9 cellular contexts compared by ENCODE assay signal in the genomic region with DNA sequence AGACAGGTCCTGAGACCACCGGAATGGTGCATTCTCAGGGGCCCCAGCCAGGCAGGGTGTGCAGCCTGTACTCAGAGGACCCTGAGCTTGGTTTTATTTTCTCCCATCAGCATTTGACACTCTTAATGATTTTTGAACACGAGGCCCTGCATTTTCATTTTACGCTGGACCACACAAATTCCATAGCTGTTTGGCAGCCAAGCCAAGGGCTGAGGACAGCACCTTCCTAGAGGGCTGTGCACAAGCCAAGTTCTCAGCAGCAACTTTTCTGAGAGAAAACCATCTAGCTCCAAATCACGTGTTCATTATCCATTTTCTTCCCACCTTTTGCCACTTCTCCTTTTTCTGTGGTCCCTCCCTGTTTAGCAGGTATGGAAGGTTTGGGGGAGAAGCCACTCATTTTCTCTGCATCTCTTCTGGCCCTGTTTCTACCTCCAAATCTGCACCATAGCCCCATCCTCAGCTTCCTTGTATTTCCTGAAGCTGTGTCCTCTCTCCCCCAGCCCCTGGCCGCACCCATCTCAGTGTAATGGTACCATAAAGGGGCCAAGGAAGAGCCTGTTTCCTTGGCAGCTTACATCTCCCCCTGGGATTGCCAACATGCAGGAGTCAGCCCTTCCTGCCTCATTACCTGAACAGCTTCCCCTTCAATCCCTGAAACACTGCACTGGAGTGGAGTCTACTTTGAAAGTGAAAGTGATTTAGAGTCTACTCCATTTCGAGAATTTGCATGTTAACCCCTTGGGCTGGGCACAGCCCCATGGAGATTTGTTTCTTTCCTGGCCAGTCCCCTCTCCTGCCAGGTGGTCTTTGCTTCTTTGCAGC.
A peak's percentile ranks its signal among the peaks of the same experiment; 100 is the strongest.
DNase-seq lines count a peak whose midpoint lies in the region; ATAC-seq, FAIRE-seq and TF ChIP-seq lines count a peak whose summit lies in the region.
"Had no signal": no experiment of that assay in that cellular context is flagged by ENCODE, and none has a peak within 500 bp of the region (broad histone marks: within the 10 kb centered on the region; RNA-seq: fewer than 3 reads in every experiment).

No MANE protein-coding gene starts in this region.

- peaks cover 4% of the 10 kb centered on the region for H3K36me3 Mint-ChIP-seq in brain
- peaks cover 56% of the 10 kb centered on the region for H3K36me3 Mint-ChIP-seq in activated CD4-positive, alpha-beta memory T cell treated with anti-CD3 and anti-CD28 coated beads, Interleukin-2, amount 10 ng/mL, durations not matched to agents 7 days and 5 days (ENCODE audit: low read depth)

- no peaks in the 10 kb centered on the region for H3K9me3 ChIP-seq in pancreas

- peaks cover 50% of the 10 kb centered on the region for H3K4me1 Mint-ChIP-seq in brain
- peaks cover 50% of the 10 kb centered on the region for H3K4me1 Mint-ChIP-seq in activated CD4-positive, alpha-beta memory T cell treated with anti-CD3 and anti-CD28 coated beads, Interleukin-2, amount 10 ng/mL, durations not matched to agents 7 days and 5 days

- 50 to 54% methylated on average over 6 of the region's 6 CpGs for WGBS in pancreas, 2 donors

- peaks cover 0 to 11% (median 11%) of the 10 kb centered on the region in 3 donors for H3K4me1 ChIP-seq in pancreas

- POLR2A ChIA-PET in activated CD4-positive, alpha-beta memory T cell treated with anti-CD3 and anti-CD28 coated beads, Interleukin-2, amount 10 ng/mL, durations not matched to agents 7 days and 5 days (lab: Charles Lee), result interaction anchor here (0.6 to 1.7 kb wide), 4 partner anchors 10 to 74 kb away, joined by 3 to 5 read pairs (median 3); no protein-coding TSS in a partner anchor

- no peaks in the 10 kb centered on the region for H3K27me3 Mint-ChIP-seq in brain
- peaks cover 2% of the 10 kb centered on the region for H3K27me3 Mint-ChIP-seq in activated CD4-positive, alpha-beta memory T cell treated with anti-CD3 and anti-CD28 coated beads, Interleukin-2, amount 10 ng/mL, durations not matched to agents 7 days and 5 days

- no peak for TF ChIP-seq CTCF in brain (conservative IDR thresholded peaks at IDR 0.05)
- TF ChIP-seq CTCF in pancreas (IDR thresholded peaks at IDR 0.05), result no peak

- FAIRE-seq in pancreas (lab: Jason Lieb, UNC), result no peak

- no peaks in the 10 kb centered on the region for H3K27me3 ChIP-seq in pancreas

- H3K4me3 ChIP-seq in pancreas, result no peak overlapping the region

- H3K9me3 Mint-ChIP-seq in brain, result peaks cover 0 to 1% (median 0%) of the 10 kb centered on the region in 5 experiments
- H3K9me3 Mint-ChIP-seq in activated CD4-positive, alpha-beta memory T cell treated with anti-CD3 and anti-CD28 coated beads, Interleukin-2, amount 10 ng/mL, durations not matched to agents 7 days and 5 days, result no peaks in the 10 kb centered on the region

- peak overlapping the region in 2 of 5 experiments; percentile 18 to 63 for H3K4me3 Mint-ChIP-seq in brain
- H3K4me3 Mint-ChIP-seq in activated CD4-positive, alpha-beta memory T cell treated with anti-CD3 and anti-CD28 coated beads, Interleukin-2, amount 10 ng/mL, durations not matched to agents 7 days and 5 days, result no peak overlapping the region

- H3K36me3 ChIP-seq in pancreas, result no peaks in the 10 kb centered on the region

- in situ Hi-C loops in G401 (cut with HindIII; ENCODE audit: low sequenced_read_pairs), result no loop called here

- ATAC-seq in HG03135 (IDR thresholded peaks at IDR 0.05; ENCODE audit: unreplicated experiment) (peak; percentile 76), pancreas (peak in 3 of 4 donors; percentile 64 to 69 (median 65))

- intact Hi-C loops in pancreas (cut with DNase I), result loop anchor here in 1 of 3 donors (10.0 kb wide), 1 partner anchor 155 kb away; a partner anchor contains a TSS

- CTCF ChIA-PET in activated CD4-positive, alpha-beta memory T cell treated with anti-CD3 and anti-CD28 coated beads, Interleukin-2, amount 10 ng/mL, durations not matched to agents 7 days and 5 days (lab: Charles Lee), result interaction anchor here (1.9 kb wide), 1 partner anchor 43 kb away, joined by 4 read pairs; no protein-coding TSS in a partner anchor

- H3K27ac Mint-ChIP-seq in brain, result peak overlapping the region in 3 of 5 experiments; percentile 64 to 91 (median 74)
- H3K27ac Mint-ChIP-seq in activated CD4-positive, alpha-beta memory T cell treated with anti-CD3 and anti-CD28 coated beads, Interleukin-2, amount 10 ng/mL, durations not matched to agents 7 days and 5 days, result no peak overlapping the region

- peak; percentile 13 for DNase-seq in NCI-H2196 (lab: John Stamatoyannopoulos, UW; ENCODE audit: unreplicated experiment)
- DNase-seq in NCI-H2196 treated with DMSO at 0.1 percent for 48 hours (lab: John Stamatoyannopoulos, UW; ENCODE audit: unreplicated experiment), result no peak
- DNase-seq in pancreas, result no peak
- DNase-seq in G401 (ENCODE audit: low spot score), result no peak
- no peak for DNase-seq in activated CD4-positive, alpha-beta memory T cell treated with anti-CD3 and anti-CD28 coated beads, Interleukin-2, amount 10 ng/mL, durations not matched to agents 7 days and 5 days
- DNase-seq in iPS-NIHi11 (ENCODE audit: low spot score), result no peak
- DNase-seq: NCI-H1105 had no signal

- H3K27ac ChIP-seq in pancreas, result peak overlapping the region in 2 of 4 donors; percentile 5 to 27
